8 cellular contexts compared by ENCODE assay signal in genomic region chr5:172479034-172479783, GRCh38. TPM values are rescaled to one million over a fixed set of nuclear protein-coding genes. Genes with fewer than 3 reads are reported as not detected.
DNase-seq lines count a peak whose midpoint lies in the region; ATAC-seq and TF ChIP-seq lines count a peak whose summit lies in the region.

No MANE protein-coding gene starts in this region.

- H3K4me3 ChIP-seq in BLaER1: no peak overlapping the region
- no peak overlapping the region for H3K4me3 ChIP-seq in Karpas-422 (ENCODE audit: low read length)
- H3K4me3 ChIP-seq in Panc1 (ENCODE audit: low read depth in 2 of 2, low read length in 2 of 2): no peak overlapping the region
- no peak overlapping the region for H3K4me3 ChIP-seq in neural cell (ENCODE audit: low read length)
- no peak overlapping the region for H3K4me3 ChIP-seq in thyroid gland (replicated peaks in 1 of 3)

- POLR2A ChIA-PET in Panc1 (lab: Charles Lee): no interaction called here

- no peaks in the 10 kb centered on the region for H3F3A ChIP-seq in neural cell (ENCODE audit: insufficient read depth, low read length, poor library complexity, severe bottlenecking)

- H3K4me3 Mint-ChIP-seq in activated T-helper 17 cell treated with anti-CD3 and anti-CD28 coated beads, Interleukin-2, amount 50 U/mL, for 72 hours: no peak overlapping the region

- DNase-seq in Karpas-422 (peak; percentile 93), Panc1 (ENCODE audit: low read depth, low spot score) (peak; percentile 67), fibroblast of the conjunctiva (ENCODE audit: low read depth) (peak; percentile 82), thyroid gland (peak; percentile 77 to 82)

- H3K9me2 ChIP-seq in Karpas-422 (replicated peaks; ENCODE audit: insufficient read depth, low read length) (no peaks in the 10 kb centered on the region), neural cell (ENCODE audit: insufficient read depth, low read length) (no peaks in the 10 kb centered on the region)

- peaks cover 23% of the 10 kb centered on the region for H3K4me1 ChIP-seq in BLaER1
- no peaks in the 10 kb centered on the region for H3K4me1 ChIP-seq in Karpas-422 (ENCODE audit: low read length)
- no peaks in the 10 kb centered on the region for H3K4me1 ChIP-seq in Panc1 (ENCODE audit: control insufficient read depth, insufficient read depth, low read length)
- H3K4me1 ChIP-seq in thyroid gland: no peaks in the 10 kb centered on the region

- CTCF ChIA-PET in Panc1 (lab: Charles Lee): interaction anchor here (1.1 kb wide), 1 partner anchor 218 kb away, joined by 6 read pairs; no protein-coding TSS in a partner anchor

- peak overlapping the region; percentile 68 for H3K4me2 ChIP-seq in BLaER1
- H3K4me2 ChIP-seq in Karpas-422 (ENCODE audit: low read depth, low read length, poor library complexity, severe bottlenecking): no peak overlapping the region
- H3K4me2 ChIP-seq in neural cell (ENCODE audit: low read length): no peak overlapping the region

- 47 to 49% methylated on average over 19 to 21 of the region's 21 CpGs for WGBS in thyroid gland, 2 donors

- no TSS peak for BruUV-seq in Panc1 (replicated peaks; lab: Mats Ljungman, UMichigan)

- H3K9ac ChIP-seq in BLaER1 (no peak overlapping the region), Karpas-422 (ENCODE audit: low read length) (no peak overlapping the region), neural cell (ENCODE audit: low read length) (no peak overlapping the region)

- ATAC-seq in GM19328 (IDR thresholded peaks at IDR 0.05; ENCODE audit: unreplicated experiment) (peak; percentile 67), Panc1 (peak; percentile 99)
- ATAC-seq in activated T-helper 17 cell treated with anti-CD3 and anti-CD28 coated beads, Interleukin-2, amount 50 U/mL, for 72 hours (replicated peaks): peak; percentile 89

- no peak for TF ChIP-seq POLR2A in thyroid gland (IDR thresholded peaks at IDR 0.05)

- peak; percentile 18 for TF ChIP-seq EP300 in neural cell (conservative IDR thresholded peaks at IDR 0.05; ENCODE audit: poor library complexity, severe bottlenecking)

- peaks cover 5% of the 10 kb centered on the region for H3K27me3 Mint-ChIP-seq in activated T-helper 17 cell treated with anti-CD3 and anti-CD28 coated beads, Interleukin-2, amount 50 U/mL, for 72 hours

- H3K27ac ChIP-seq in BLaER1 (peak overlapping the region; percentile 14; the same call in 1 of the 2 replicates), Karpas-422 (ENCODE audit: low read length) (no peak overlapping the region), Panc1 (ENCODE audit: low read length) (no peak overlapping the region), neural cell (ENCODE audit: low read length) (no peak overlapping the region), thyroid gland (peak overlapping the region in 1 of 3 donors; percentile 3)

- no peaks in the 10 kb centered on the region for H4K20me1 ChIP-seq in BLaER1
- no peaks in the 10 kb centered on the region for H4K20me1 ChIP-seq in Karpas-422 (ENCODE audit: insufficient read depth, low read depth, low read length)
- no peaks in the 10 kb centered on the region for H4K20me1 ChIP-seq in neural cell (ENCODE audit: insufficient read depth)

- no peaks in the 10 kb centered on the region for H3K36me3 Mint-ChIP-seq in activated T-helper 17 cell treated with anti-CD3 and anti-CD28 coated beads, Interleukin-2, amount 50 U/mL, for 72 hours (ENCODE audit: low read depth)

- H2AFZ ChIP-seq in Karpas-422 (ENCODE audit: low read length) (no peak overlapping the region), neural cell (ENCODE audit: low read depth, low read length) (no peak overlapping the region)

- H3K27me3 ChIP-seq in BLaER1 (no peaks in the 10 kb centered on the region), Karpas-422 (ENCODE audit: low read length) (no peaks in the 10 kb centered on the region), Panc1 (ENCODE audit: control insufficient read depth, insufficient read depth, low read length) (no peaks in the 10 kb centered on the region), neural cell (ENCODE audit: insufficient read depth, low read depth, low read length) (no peaks in the 10 kb centered on the region), thyroid gland (no peaks in the 10 kb centered on the region)

- no peaks in the 10 kb centered on the region for H3K9me3 Mint-ChIP-seq in activated T-helper 17 cell treated with anti-CD3 and anti-CD28 coated beads, Interleukin-2, amount 50 U/mL, for 72 hours

- in situ Hi-C loops in Panc1 (cut with HindIII; ENCODE audit: low pct_unique_long_range_greater_than_20kb, low sequenced_read_pairs): no loop called here

- no peak overlapping the region for H3K27ac Mint-ChIP-seq in activated T-helper 17 cell treated with anti-CD3 and anti-CD28 coated beads, Interleukin-2, amount 50 U/mL, for 72 hours

- H3K36me3 ChIP-seq in BLaER1: no peaks in the 10 kb centered on the region
- no peaks in the 10 kb centered on the region for H3K36me3 ChIP-seq in Karpas-422 (ENCODE audit: insufficient read depth, low read length)
- no peaks in the 10 kb centered on the region for H3K36me3 ChIP-seq in Panc1 (ENCODE audit: control insufficient read depth, insufficient read depth, low read length)
- no peaks in the 10 kb centered on the region for H3K36me3 ChIP-seq in neural cell (ENCODE audit: insufficient read depth, low read length)
- no peaks in the 10 kb centered on the region for H3K36me3 ChIP-seq in thyroid gland

- intact Hi-C loops in Panc1 (cut with micrococcal nuclease; ENCODE audit: unreplicated experiment) (loop anchor here (1.0 to 10.0 kb wide), 2 partner anchors 218 to 476 kb away; partner anchors contain the start of gene RPL26L1), thyroid gland (cut with DNase I) (loop anchor here (5.0 kb wide), 1 partner anchor 218 kb away; no protein-coding TSS in a partner anchor)

- H3K79me2 ChIP-seq in Karpas-422 (ENCODE audit: low read length) (no peaks in the 10 kb centered on the region), neural cell (replicated peaks; ENCODE audit: insufficient read depth, low read length) (no peaks in the 10 kb centered on the region)

- TF ChIP-seq RAD21 in neural cell (conservative IDR thresholded peaks at IDR 0.05): peak; percentile 93

- TF ChIP-seq CTCF in Panc1 (IDR thresholded peaks at IDR 0.05) (peak; percentile 93), neural cell (IDR thresholded peaks at IDR 0.05; ENCODE audit: poor library complexity, severe bottlenecking) (peak; percentile 95), thyroid gland (IDR thresholded peaks at IDR 0.05) (peak; percentile 44 to 95 (median 70))

- H3K4me1 Mint-ChIP-seq in activated T-helper 17 cell treated with anti-CD3 and anti-CD28 coated beads, Interleukin-2, amount 50 U/mL, for 72 hours: no peaks in the 10 kb centered on the region

- H3K9me3 ChIP-seq in BLaER1 (0 out of 2 replicates have a peak, but pooled peaks cover 4% of the 10 kb centered on the region), Karpas-422 (ENCODE audit: low read length) (no peaks in the 10 kb centered on the region), Panc1 (ENCODE audit: control insufficient read depth, insufficient read depth, low read depth, low read length) (no peaks in the 10 kb centered on the region), neural cell (ENCODE audit: low read length) (no peaks in the 10 kb centered on the region), thyroid gland (no peaks in the 10 kb centered on the region)

TF ChIP-seq in neural cell, 6 proteins besides CTCF, POLR2A, EP300 and RAD21:
- TF ChIP-seq SMC3 (conservative IDR thresholded peaks at IDR 0.05; ENCODE audit: poor library complexity): peak; percentile 99
- TF ChIP-seq, protein P1, sequence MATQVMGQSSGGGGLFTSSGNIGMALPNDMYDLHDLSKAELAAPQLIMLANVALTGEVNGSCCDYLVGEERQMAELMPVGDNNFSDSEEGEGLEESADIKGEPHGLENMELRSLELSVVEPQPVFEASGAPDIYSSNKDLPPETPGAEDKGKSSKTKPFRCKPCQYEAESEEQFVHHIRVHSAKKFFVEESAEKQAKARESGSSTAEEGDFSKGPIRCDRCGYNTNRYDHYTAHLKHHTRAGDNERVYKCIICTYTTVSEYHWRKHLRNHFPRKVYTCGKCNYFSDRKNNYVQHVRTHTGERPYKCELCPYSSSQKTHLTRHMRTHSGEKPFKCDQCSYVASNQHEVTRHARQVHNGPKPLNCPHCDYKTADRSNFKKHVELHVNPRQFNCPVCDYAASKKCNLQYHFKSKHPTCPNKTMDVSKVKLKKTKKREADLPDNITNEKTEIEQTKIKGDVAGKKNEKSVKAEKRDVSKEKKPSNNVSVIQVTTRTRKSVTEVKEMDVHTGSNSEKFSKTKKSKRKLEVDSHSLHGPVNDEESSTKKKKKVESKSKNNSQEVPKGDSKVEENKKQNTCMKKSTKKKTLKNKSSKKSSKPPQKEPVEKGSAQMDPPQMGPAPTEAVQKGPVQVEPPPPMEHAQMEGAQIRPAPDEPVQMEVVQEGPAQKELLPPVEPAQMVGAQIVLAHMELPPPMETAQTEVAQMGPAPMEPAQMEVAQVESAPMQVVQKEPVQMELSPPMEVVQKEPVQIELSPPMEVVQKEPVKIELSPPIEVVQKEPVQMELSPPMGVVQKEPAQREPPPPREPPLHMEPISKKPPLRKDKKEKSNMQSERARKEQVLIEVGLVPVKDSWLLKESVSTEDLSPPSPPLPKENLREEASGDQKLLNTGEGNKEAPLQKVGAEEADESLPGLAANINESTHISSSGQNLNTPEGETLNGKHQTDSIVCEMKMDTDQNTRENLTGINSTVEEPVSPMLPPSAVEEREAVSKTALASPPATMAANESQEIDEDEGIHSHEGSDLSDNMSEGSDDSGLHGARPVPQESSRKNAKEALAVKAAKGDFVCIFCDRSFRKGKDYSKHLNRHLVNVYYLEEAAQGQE (IDR thresholded peaks at IDR 0.05; ENCODE audit: borderline replicate concordance): no peak
- TF ChIP-seq MXI1 (conservative IDR thresholded peaks at IDR 0.05; ENCODE audit: poor library complexity, severe bottlenecking): no peak
- TF ChIP-seq POLR2AphosphoS5 (IDR thresholded peaks at IDR 0.05): no peak
- TF ChIP-seq EZH2 (IDR thresholded peaks at IDR 0.05; ENCODE audit: borderline replicate concordance, insufficient read depth, low read length, poor library complexity, severe bottlenecking): no peak
- no peak for TF ChIP-seq TAF1 (IDR thresholded peaks at IDR 0.05; ENCODE audit: low read depth)

RNA-seq across cellular contexts. Expression of gene SH3PXD2B, which starts 24.9 kb away (rescaled TPM):
- total RNA-seq in Karpas-422 (2014; rRNA removed; shearing (Covaris generic); ENCODE audit: low replicate concordance): 0.15 TPM in 1 of 2 replicates, not detected in the other
- 39.7 TPM for total RNA-seq in Panc1 (2021; ENCODE audit: unreplicated experiment)
- polyA plus RNA-seq in Panc1 (2012; ENCODE audit: insufficient read length): 45.0 TPM
- under 1 TPM; 0.08 to 0.09 TPM for total RNA-seq in activated T-helper 17 cell treated with anti-CD3 and anti-CD28 coated beads, Interleukin-2, amount 50 U/mL, for 72 hours
- polyA plus RNA-seq in neural cell: 11.7 and 18.7 TPM in 2 replicates
- polyA minus RNA-seq in neural cell: 49.9 and 50.2 TPM in 2 replicates
- 10 to 100 TPM; 13.7 to 27.1 (median 21.1) TPM for total RNA-seq in thyroid gland

Comparison
In these comparisons a context has a peak if more than half of its experiments do, and no peak if none do; other contexts are left out.
1. RNA of gene SH3PXD2B, which starts 24.9 kb away (total RNA-seq): 39.7 TPM in Panc1 (single experiment) and 13.7 to 27.1 TPM in thyroid gland; 0.15 TPM in Karpas-422 and 0.08 to 0.09 TPM in activated T-helper 17 cell treated with anti-CD3 and anti-CD28 coated beads, Interleukin-2, amount 50 U/mL, for 72 hours; every median in the first group is over 10 times any median in the second.
2. Peak in every context shown above with its lines, with median percentiles within 50 percentile points of each other: ATAC-seq, DNase-seq and CTCF ChIP-seq.